Comparison of ENCODE assay signal across 11 cellular contexts in genomic region chr7:72942022-72942705, GRCh38. TPM values are rescaled to one million over a fixed set of nuclear protein-coding genes. Genes with fewer than 3 reads are reported as not detected.
DNase-seq lines count a peak whose midpoint lies in the region; ATAC-seq, FAIRE-seq and TF ChIP-seq lines count a peak whose summit lies in the region.
"Not testable (repeated sequence)": the region's sequence is repeated elsewhere in the genome, so short reads cannot be mapped to it uniquely, and the experiment has no call there.
"Had no signal": no experiment of that assay in that cellular context is flagged by ENCODE, and none has a peak within 500 bp of the region (broad histone marks: within the 10 kb centered on the region; RNA-seq: fewer than 3 reads in every experiment).

No MANE protein-coding gene starts in this region.

- H3K27ac Mint-ChIP-seq in CD8-positive, alpha-beta T cell = peak overlapping the region; percentile 37
- H3K27ac Mint-ChIP-seq in activated CD8-positive, alpha-beta T cell treated with anti-CD3 and anti-CD28 coated beads, Interleukin-2, amount 10 ng/mL, durations not matched to agents 7 days and 5 days = peak overlapping the region; percentile 74
- H3K27ac Mint-ChIP-seq in endodermal cell = not testable (repeated sequence)

- H3K9me1 ChIP-seq in K562 (ENCODE audit: control insufficient read depth, insufficient read depth, low read length) = not testable (repeated sequence)

- WGBS in K562 (ENCODE audit: insufficient coverage, low coverage, missing lambda C conversion rate) = 91% methylated on average over 5 of the region's 20 CpGs
- WGBS in endodermal cell (ENCODE audit: insufficient coverage in 1 of 2, insufficient read length in 1 of 2), 2 experiments = 88% methylated on average over 5 of the region's 20 CpGs; no CpG with 5 or more reads in 1 of the 2 experiments
- WGBS in right lobe of liver (ENCODE audit: insufficient coverage, low coverage, low lambda C conversion rate, missing lambda C conversion rate) = 86% methylated on average over 6 of the region's 20 CpGs
- 77 to 89% (median 84%) methylated on average over 6 to 8 of the region's 20 CpGs; no CpG with 5 or more reads in 1 of the 5 donors for WGBS in spleen, 5 donors

- H3K36me3 ChIP-seq in CD8-positive, alpha-beta T cell (ENCODE audit: insufficient read depth, low read length) = not testable (repeated sequence)
- H3K36me3 ChIP-seq in K562 (ENCODE audit: control insufficient read depth, insufficient read depth, low read length) = peaks cover 35% of the 10 kb centered on the region; the same call in 1 of the 3 replicates
- peaks cover 11% of the 10 kb centered on the region for H3K36me3 ChIP-seq in endodermal cell (ENCODE audit: control insufficient read depth, insufficient read depth, low read length)
- peaks cover 0 to 27% (median 5%) of the 10 kb centered on the region in 4 donors for H3K36me3 ChIP-seq in right lobe of liver
- peaks cover 0 to 66% (median 10%) of the 10 kb centered on the region in 6 donors for H3K36me3 ChIP-seq in spleen

- H3K36me3 Mint-ChIP-seq in CD8-positive, alpha-beta T cell = peaks cover 29% of the 10 kb centered on the region
- H3K36me3 Mint-ChIP-seq in activated CD8-positive, alpha-beta T cell treated with anti-CD3 and anti-CD28 coated beads, Interleukin-2, amount 10 ng/mL, durations not matched to agents 7 days and 5 days (ENCODE audit: low read depth) = peaks cover 26% of the 10 kb centered on the region
- peaks cover 23% of the 10 kb centered on the region for H3K36me3 Mint-ChIP-seq in endodermal cell (ENCODE audit: low read depth)

- H3K4me3 Mint-ChIP-seq in CD8-positive, alpha-beta T cell; activated CD8-positive, alpha-beta T cell treated with anti-CD3 and anti-CD28 coated beads, Interleukin-2, amount 10 ng/mL, durations not matched to agents 7 days and 5 days; endodermal cell: not testable (repeated sequence)

- H2AFZ ChIP-seq in K562 (ENCODE audit: low read depth, low read length) = not testable (repeated sequence)

- not testable (repeated sequence) for H3K4me3 ChIP-seq in CD8-positive, alpha-beta T cell (ENCODE audit: low read depth, low read length); K562; endodermal cell (ENCODE audit: low read length); right lobe of liver; spleen

- not testable (repeated sequence) for H3K9ac ChIP-seq in K562 (ENCODE audit: insufficient read depth in 1 of 2, low read depth in 2 of 2, low read length in 2 of 2); endodermal cell (ENCODE audit: extremely low read depth, low read length, poor library complexity, severe bottlenecking)

- in situ Hi-C loops in K562 (cut with MboI) = loop anchor here (10.0 kb wide), 1 partner anchor 503 kb away; no protein-coding TSS in a partner anchor

- DNase-seq in CD8-positive, alpha-beta T cell; activated CD8-positive, alpha-beta T cell treated with anti-CD3 and anti-CD28 coated beads, Interleukin-2, amount 10 ng/mL, durations not matched to agents 7 days and 5 days; K562 (ENCODE audit: extremely low read depth in 1 of 4, low spot score in 3 of 4); stimulated activated naive CD8-positive, alpha-beta T cell treated with anti-CD3 and anti-CD28 coated beads, Interleukin-15, Interleukin-2, amounts not matched to agents 100 U/mL and 50 U/mL, for 24 hours: not testable (repeated sequence)
- DNase-seq in endodermal cell (peak; percentile 27), right lobe of liver (peak in 1 of 3 donors; percentile 52), spleen (peak; percentile 78)

- H4K20me1 ChIP-seq in K562 (replicated peaks; ENCODE audit: control insufficient read depth, insufficient read depth, low read length) = not testable (repeated sequence)

- not testable (repeated sequence) for ATAC-seq in CD8-positive, alpha-beta T cell; K562
- ATAC-seq in activated CD8-positive, alpha-beta T cell treated with anti-CD3 and anti-CD28 coated beads, Interleukin-2, amount 10 ng/mL, durations not matched to agents 7 days and 5 days = peak; percentile 20
- ATAC-seq in right lobe of liver = peak in 3 of 4 donors; percentile 4 to 22 (median 6)
- peak; percentile 20 for ATAC-seq in stimulated activated naive CD8-positive, alpha-beta T cell treated with anti-CD3 and anti-CD28 coated beads, Interleukin-15, Interleukin-2, amounts not matched to agents 100 U/mL and 50 U/mL, for 24 hours

- H3K9me3 Mint-ChIP-seq in CD8-positive, alpha-beta T cell; activated CD8-positive, alpha-beta T cell treated with anti-CD3 and anti-CD28 coated beads, Interleukin-2, amount 10 ng/mL, durations not matched to agents 7 days and 5 days (ENCODE audit: insufficient read depth); endodermal cell: not testable (repeated sequence)

- TF ChIP-seq CTCF in CD8-positive, alpha-beta T cell (IDR thresholded peaks at IDR 0.05); K562 (IDR thresholded peaks at IDR 0.05 in 2 of 3, conservative IDR thresholded peaks at IDR 0.05 in 1 of 3; ENCODE audit: insufficient read depth in 2 of 3, low read depth in 1 of 3, low read length in 3 of 3); endodermal cell (conservative IDR thresholded peaks at IDR 0.05); right lobe of liver (IDR thresholded peaks at IDR 0.05); spleen (IDR thresholded peaks at IDR 0.05 in 8 of 11, conservative IDR thresholded peaks at IDR 0.05 in 3 of 11): not testable (repeated sequence)

- not testable (repeated sequence) for H3K9me3 ChIP-seq in CD8-positive, alpha-beta T cell (ENCODE audit: low read length); K562 (replicated peaks; ENCODE audit: control insufficient read depth, insufficient read depth, low read depth, low read length); endodermal cell (ENCODE audit: control insufficient read depth, low read length); right lobe of liver; spleen

- H3K4me1 Mint-ChIP-seq in CD8-positive, alpha-beta T cell (ENCODE audit: low read depth) = peaks cover 23% of the 10 kb centered on the region
- peaks cover 20% of the 10 kb centered on the region for H3K4me1 Mint-ChIP-seq in activated CD8-positive, alpha-beta T cell treated with anti-CD3 and anti-CD28 coated beads, Interleukin-2, amount 10 ng/mL, durations not matched to agents 7 days and 5 days (ENCODE audit: low read depth)
- not testable (repeated sequence) for H3K4me1 Mint-ChIP-seq in endodermal cell

- CTCF ChIA-PET in CD8-positive, alpha-beta T cell (lab: Charles Lee); activated CD8-positive, alpha-beta T cell treated with anti-CD3 and anti-CD28 coated beads, Interleukin-2, amount 10 ng/mL, durations not matched to agents 7 days and 5 days (lab: Charles Lee); K562 (lab: Yijun Ruan, JAX; ENCODE audit: low intra/inter-chr PET ratio): not testable (repeated sequence)

- H3K27ac ChIP-seq in CD8-positive, alpha-beta T cell (ENCODE audit: low read depth, low read length); K562 (ENCODE audit: extremely low read depth, low read depth, low read length); endodermal cell (ENCODE audit: low read depth, low read length); right lobe of liver; spleen: not testable (repeated sequence)

- intact Hi-C loops in CD8-positive, alpha-beta T cell (cut with DNase I, micrococcal nuclease); K562 (cut with micrococcal nuclease); right lobe of liver (cut with DNase I); spleen (cut with DNase I; ENCODE audit: low total_unique reads): not testable (repeated sequence)

- H3K79me2 ChIP-seq in K562 (ENCODE audit: control insufficient read depth, insufficient read depth, low read length) = not testable (repeated sequence)

- POLR2A ChIA-PET in CD8-positive, alpha-beta T cell (lab: Charles Lee); activated CD8-positive, alpha-beta T cell treated with anti-CD3 and anti-CD28 coated beads, Interleukin-2, amount 10 ng/mL, durations not matched to agents 7 days and 5 days (lab: Charles Lee); K562 (lab: Yijun Ruan, JAX): not testable (repeated sequence)

- not testable (repeated sequence) for H3K4me2 ChIP-seq in K562 (ENCODE audit: insufficient read depth, low read length)

- not testable (repeated sequence) for BruUV-seq in K562 (replicated peaks; lab: Mats Ljungman, UMichigan)

- FAIRE-seq in K562 (lab: Jason Lieb, UNC) = not testable (repeated sequence)

- H3K27me3 ChIP-seq in CD8-positive, alpha-beta T cell (ENCODE audit: insufficient read depth, low read length); K562 (ENCODE audit: control insufficient read depth in 2 of 2, insufficient read depth in 2 of 2, low read length in 2 of 2); endodermal cell (ENCODE audit: control insufficient read depth, insufficient read depth, low read length, poor library complexity, severe bottlenecking); right lobe of liver; spleen (replicated peaks in 1 of 7): not testable (repeated sequence)

- TF ChIP-seq POLR2A in K562 (conservative IDR thresholded peaks at IDR 0.05); right lobe of liver (IDR thresholded peaks at IDR 0.05); spleen (IDR thresholded peaks at IDR 0.05): not testable (repeated sequence)

- H3K4me1 ChIP-seq in CD8-positive, alpha-beta T cell (ENCODE audit: insufficient read depth, low read length) = peaks cover 16% of the 10 kb centered on the region
- not testable (repeated sequence) for H3K4me1 ChIP-seq in K562 (replicated peaks in 1 of 2; ENCODE audit: control insufficient read depth in 2 of 2, insufficient read depth in 2 of 2, low read length in 2 of 2); endodermal cell (ENCODE audit: control insufficient read depth, insufficient read depth, low read length); right lobe of liver
- H3K4me1 ChIP-seq in spleen = peaks cover 5 to 32% (median 10%) of the 10 kb centered on the region in 6 donors

- H3K27me3 Mint-ChIP-seq in CD8-positive, alpha-beta T cell (ENCODE audit: low read depth); activated CD8-positive, alpha-beta T cell treated with anti-CD3 and anti-CD28 coated beads, Interleukin-2, amount 10 ng/mL, durations not matched to agents 7 days and 5 days (ENCODE audit: low read depth); endodermal cell (ENCODE audit: insufficient read depth): not testable (repeated sequence)

- TF ChIP-seq EP300 in K562 (IDR thresholded peaks at IDR 0.05; ENCODE audit: low read length) = not testable (repeated sequence)

- TF ChIP-seq RAD21 in K562 (CRISPR knock-in tag; conservative IDR thresholded peaks at IDR 0.05 in 1 of 2, IDR thresholded peaks at IDR 0.05 in 1 of 2) = not testable (repeated sequence)

RNA-seq across cellular contexts. Expression of gene POM121, which starts 17.3 kb away (rescaled TPM):
- total RNA-seq in CD8-positive, alpha-beta T cell = 10 to 100 TPM; 79.4 to 83.6 TPM
- 10 to 100 TPM; 58.4 to 63.4 TPM for total RNA-seq in activated CD8-positive, alpha-beta T cell treated with anti-CD3 and anti-CD28 coated beads, Interleukin-2, amount 10 ng/mL, durations not matched to agents 7 days and 5 days
- 70.8 and 99.4 TPM in 2 replicates for total RNA-seq in K562 (2011; cell fraction: chromatin; rRNA removed; ENCODE audit: low replicate concordance)
- total RNA-seq in K562 (2011; cell fraction: nucleolus; rRNA removed) = 62.4 and 63.6 TPM in 2 replicates
- 76.9 and 115 TPM in 2 replicates for total RNA-seq in K562 (2011; cell fraction: nucleoplasm; rRNA removed)
- 10.8 and 17.5 TPM in 2 replicates for total RNA-seq in K562 (2014; rRNA removed)
- total RNA-seq in K562 (2014; rRNA removed; fragmentation: Illumina TruSeq; extraction: Trizol) = 14.5 and 14.6 TPM in 2 replicates
- 12.5 and 16.0 TPM in 2 replicates for total RNA-seq in K562 (2015; rRNA removed; fragmentation: Illumina TruSeq; extraction: Trizol)
- 99.6 and 112 TPM in 2 replicates for total RNA-seq in K562 (2021)
- 8.7 and 10.2 TPM in 2 replicates for polyA plus RNA-seq in K562 (2011; rRNA removed)
- 10.1 and 14.9 TPM in 2 replicates for polyA plus RNA-seq in K562 (2011; cell fraction: cytosol; rRNA removed)
- polyA plus RNA-seq in K562 (2011; cell fraction: nucleus; rRNA removed) = 25.1 and 42.7 TPM in 2 replicates
- polyA plus RNA-seq in K562 (2012) = 63.1 and 66.9 TPM in 2 replicates
- 87.0 and 95.4 TPM in 2 replicates for polyA plus RNA-seq in K562 (2014; fragmentation: Illumina TruSeq; extraction: Trizol)
- 1 to 10 TPM; 3.6 to 3.8 TPM for polyA plus RNA-seq in K562 (2014; fragmentation: Nextera tagmentation; extraction: Ambion mirVana)
- polyA plus RNA-seq in K562 (2014; rRNA removed) = 32.9 and 38.7 TPM in 2 replicates
- 14.0 and 17.1 TPM in 2 replicates for polyA minus RNA-seq in K562 (2011; rRNA and poly(A)+ RNA removed)
- polyA minus RNA-seq in K562 (2011; cell fraction: cytosol; rRNA and poly(A)+ RNA removed) = 33.3 and 39.8 TPM in 2 replicates
- 13.3 and 15.6 TPM in 2 replicates for polyA minus RNA-seq in K562 (2011; cell fraction: nucleus; rRNA and poly(A)+ RNA removed)
- 10 to 100 TPM; 51.6 to 56.0 TPM for total RNA-seq in endodermal cell
- polyA plus RNA-seq in endodermal cell (2013, experiment 1 of 2) = 47.5 TPM
- 43.5 TPM for polyA plus RNA-seq in endodermal cell (2013, experiment 2 of 2)
- total RNA-seq in right lobe of liver = 10 to 100 TPM; 14.2 to 19.0 (median 16.6) TPM
- 10 to 100 TPM; 32.5 to 47.4 (median 40.1) TPM for total RNA-seq in spleen
- 10 to 100 TPM in 2 of 3 donors, 1 to 10 TPM in 1; 8.6 to 16.5 (median 10.2) TPM for polyA plus RNA-seq in spleen

RNA-seq across cellular contexts. Expression of gene TRIM74, which starts 27.1 kb away (rescaled TPM):
- 1 to 10 TPM; 2.2 to 3.8 TPM for total RNA-seq in CD8-positive, alpha-beta T cell
- 1 to 10 TPM; 1.4 to 1.7 TPM for total RNA-seq in activated CD8-positive, alpha-beta T cell treated with anti-CD3 and anti-CD28 coated beads, Interleukin-2, amount 10 ng/mL, durations not matched to agents 7 days and 5 days
- total RNA-seq in K562 (2011; cell fraction: chromatin; rRNA removed; ENCODE audit: low replicate concordance) = not detected in 2 replicates
- not detected in 2 replicates for total RNA-seq in K562 (2011; cell fraction: nucleolus; rRNA removed)
- not detected in 2 replicates for total RNA-seq in K562 (2011; cell fraction: nucleoplasm; rRNA removed)
- total RNA-seq in K562 (2014; rRNA removed) = not detected in 2 replicates
- not detected in 2 replicates for total RNA-seq in K562 (2014; rRNA removed; fragmentation: Illumina TruSeq; extraction: Trizol)
- total RNA-seq in K562 (2015; rRNA removed; fragmentation: Illumina TruSeq; extraction: Trizol) = not detected in 2 replicates
- total RNA-seq in K562 (2021) = not detected in 2 replicates
- not detected in 2 replicates for polyA plus RNA-seq in K562 (2011; rRNA removed)
- polyA plus RNA-seq in K562 (2011; cell fraction: cytosol; rRNA removed) = not detected in 2 replicates
- 0.18 TPM in 1 of 2 replicates, not detected in the other for polyA plus RNA-seq in K562 (2011; cell fraction: nucleus; rRNA removed)
- 0.58 TPM in 1 of 2 replicates, not detected in the other for polyA plus RNA-seq in K562 (2012)
- polyA plus RNA-seq in K562 (2014; fragmentation: Illumina TruSeq; extraction: Trizol) = not detected in 2 replicates
- polyA plus RNA-seq in K562 (2014; fragmentation: Nextera tagmentation; extraction: Ambion mirVana) = not detected
- not detected in 2 replicates for polyA plus RNA-seq in K562 (2014; rRNA removed)
- not detected in 2 replicates for polyA minus RNA-seq in K562 (2011; rRNA and poly(A)+ RNA removed)
- polyA minus RNA-seq in K562 (2011; cell fraction: cytosol; rRNA and poly(A)+ RNA removed) = not detected in 2 replicates
- polyA minus RNA-seq in K562 (2011; cell fraction: nucleus; rRNA and poly(A)+ RNA removed) = not detected in 2 replicates
- under 1 TPM in 1 of 2 donors, not detected in 1; 0.55 TPM for total RNA-seq in endodermal cell
- 0.32 TPM for polyA plus RNA-seq in endodermal cell (2013, experiment 1 of 2)
- polyA plus RNA-seq in endodermal cell (2013, experiment 2 of 2) = 0.50 TPM
- total RNA-seq in right lobe of liver = under 1 TPM in 4 of 6 experiments, not detected in 2; 0.35 to 0.88 (median 0.72) TPM
- total RNA-seq in spleen = 1 to 10 TPM in 3 of 7 donors, under 1 TPM in 1, not detected in 3; 0.23 to 1.4 (median 1.2) TPM
- 1 to 10 TPM in 1 of 3 donors, under 1 TPM in 2; 0.64 to 1.9 (median 0.74) TPM for polyA plus RNA-seq in spleen
- total RNA-seq: Daoy, GM23248, H4 had no signal
- polyA plus RNA-seq: BJ, GM23248 had no signal
